In genomic region chr20:48039514-48039913, GRCh38 we compare ENCODE assay signal across 8 cellular contexts.
"Had no signal": no experiment of that assay in that cellular context is flagged by ENCODE, and none has a peak within 500 bp of the region (broad histone marks: within the 10 kb centered on the region; RNA-seq: fewer than 3 reads in every experiment).

No MANE protein-coding gene starts in this region.

- H3K36me3 ChIP-seq: HAP-1 had no signal

- H3K4me3 ChIP-seq: GM23248, HAP-1 had no signal

- FAIRE-seq: HTR-8/SVneo had no signal

- DNase-seq: GM23248, GOT3, H7, KG1 had no signal

- H3K9me3 ChIP-seq: HAP-1 had no signal

- H3K27ac ChIP-seq: GM23248 had no signal

- H3K4me1 ChIP-seq: HAP-1 had no signal

- H3K9ac ChIP-seq: GM23248 had no signal

- H2AFZ ChIP-seq: GM23248 had no signal

- H3K27ac Mint-ChIP-seq: IgD-negative memory B cell had no signal

- ATAC-seq: HCT116 had no signal
